12 cellular contexts compared by ENCODE assay signal in genomic region chr4:145507636-145508035, GRCh38. TPM values are rescaled to one million over a fixed set of nuclear protein-coding genes. Genes with fewer than 3 reads are reported as not detected.
A peak's percentile ranks its signal among the peaks of the same experiment; 100 is the strongest.
DNase-seq lines count a peak whose midpoint lies in the region; ATAC-seq and TF ChIP-seq lines count a peak whose summit lies in the region.
"Had no signal": no experiment of that assay in that cellular context is flagged by ENCODE, and none has a peak within 500 bp of the region (broad histone marks: within the 10 kb centered on the region; RNA-seq: fewer than 3 reads in every experiment).

No MANE protein-coding gene starts in this region.

- no peaks in the 10 kb centered on the region for H3K36me3 ChIP-seq in heart right ventricle
- no peaks in the 10 kb centered on the region for H3K36me3 ChIP-seq in right atrium auricular region

- peaks cover 19% of the 10 kb centered on the region for H3K36me3 Mint-ChIP-seq in type B pancreatic cell

- peak overlapping the region; percentile 20 for H3K4me3 Mint-ChIP-seq in type B pancreatic cell
- H3K4me3 Mint-ChIP-seq: activated CD4-positive, alpha-beta T cell treated with anti-CD3 and anti-CD28 coated beads for 36 hours had no signal

- H3K27me3 ChIP-seq in heart right ventricle (no peaks in the 10 kb centered on the region), right atrium auricular region (no peaks in the 10 kb centered on the region)

- intact Hi-C loops in heart right ventricle (cut with DNase I) = no loop called here

- H3K27ac ChIP-seq in heart right ventricle (peak overlapping the region in 4 of 10 donors; percentile 2 to 39 (median 14)), right atrium auricular region (no peak overlapping the region)

- H3K4me3 ChIP-seq in heart right ventricle = no peak overlapping the region
- no peak overlapping the region for H3K4me3 ChIP-seq in right atrium auricular region

- H3K4me1 ChIP-seq in heart right ventricle = peaks cover 0 to 73% (median 36%) of the 10 kb centered on the region in 9 donors
- H3K4me1 ChIP-seq in right atrium auricular region = peaks cover 0 to 25% of the 10 kb centered on the region in 2 donors

- ATAC-seq in heart right ventricle (peak in 5 of 8 donors; percentile 55 to 72 (median 59)), GM18520 (IDR thresholded peaks at IDR 0.05; ENCODE audit: unreplicated experiment) (no peak)
- ATAC-seq: activated CD4-positive, alpha-beta T cell treated with anti-CD3 and anti-CD28 coated beads for 36 hours had no signal

- H3K9me3 ChIP-seq in heart right ventricle (peaks cover 0 to 26% (median 14%) of the 10 kb centered on the region in 11 donors), right atrium auricular region (peaks cover 0 to 14% of the 10 kb centered on the region in 2 donors)

- H3K27ac Mint-ChIP-seq in type B pancreatic cell = peak overlapping the region; percentile 87
- H3K27ac Mint-ChIP-seq: activated CD4-positive, alpha-beta T cell treated with anti-CD3 and anti-CD28 coated beads for 36 hours had no signal

- 53 to 67% methylated on average over 1 of the region's 1 CpG for WGBS in heart right ventricle, 2 donors

- peaks cover 16% of the 10 kb centered on the region for H3K9me3 Mint-ChIP-seq in type B pancreatic cell

- DNase-seq in heart right ventricle (no peak), right atrium auricular region (ENCODE audit: low spot score) (no peak), amniotic epithelial cell (ENCODE audit: low read depth) (peak; percentile 69), iris pigment epithelial cell (ENCODE audit: low read depth) (peak; percentile 75), type B pancreatic cell (ENCODE audit: extremely low spot score, unreplicated experiment) (no peak), NCI-H748 (lab: John Stamatoyannopoulos, UW; ENCODE audit: unreplicated experiment) (no peak)
- no peak for DNase-seq in stimulated activated naive CD4-positive, alpha-beta T cell (lab: John Stamatoyannopoulos, UW)
- DNase-seq: activated CD4-positive, alpha-beta T cell treated with anti-CD3 and anti-CD28 coated beads for 36 hours; DMS79 treated with DMSO at 0.1 percent for 48 hours; NCI-H1694 treated with DMSO at 0.1 percent for 48 hours; retina had no signal

- TF ChIP-seq CTCF in heart right ventricle (IDR thresholded peaks at IDR 0.05) = no peak
- TF ChIP-seq CTCF in right atrium auricular region (IDR thresholded peaks at IDR 0.05) = no peak
- TF ChIP-seq CTCF in type B pancreatic cell (conservative IDR thresholded peaks at IDR 0.05) = no peak

- H3K4me1 Mint-ChIP-seq in type B pancreatic cell (ENCODE audit: unreplicated experiment) = peaks cover 16% of the 10 kb centered on the region

- no peaks in the 10 kb centered on the region for H3K27me3 Mint-ChIP-seq in type B pancreatic cell
- H3K27me3 Mint-ChIP-seq: activated CD4-positive, alpha-beta T cell treated with anti-CD3 and anti-CD28 coated beads for 36 hours had no signal

RNA-seq across cellular contexts. Expression of gene SMAD1, which starts 26.0 kb away (rescaled TPM):
- total RNA-seq in heart right ventricle (10 to 100 TPM in 9 of 10 donors, 1 to 10 TPM in 1; 9.4 to 19.4 (median 16.2) TPM), right atrium auricular region (10 to 100 TPM; 12.5 to 13.9 TPM), type B pancreatic cell (ENCODE audit: low replicate concordance) (32.0 and 41.7 TPM in 2 replicates)
- polyA plus RNA-seq in heart right ventricle = 1 to 10 TPM; 2.6 to 4.3 TPM

Comparison
In these comparisons a context has a peak if more than half of its experiments do, and no peak if none do; other contexts are left out.
1. DNase-seq: peak in amniotic epithelial cell (single experiment) and iris pigment epithelial cell (single experiment); none in heart right ventricle (0 of 2), right atrium auricular region (single experiment), type B pancreatic cell (single experiment), NCI-H748 (single experiment) and stimulated activated naive CD4-positive, alpha-beta T cell (0 of 6).